23 cellular contexts compared by ENCODE assay signal in the genomic region with DNA sequence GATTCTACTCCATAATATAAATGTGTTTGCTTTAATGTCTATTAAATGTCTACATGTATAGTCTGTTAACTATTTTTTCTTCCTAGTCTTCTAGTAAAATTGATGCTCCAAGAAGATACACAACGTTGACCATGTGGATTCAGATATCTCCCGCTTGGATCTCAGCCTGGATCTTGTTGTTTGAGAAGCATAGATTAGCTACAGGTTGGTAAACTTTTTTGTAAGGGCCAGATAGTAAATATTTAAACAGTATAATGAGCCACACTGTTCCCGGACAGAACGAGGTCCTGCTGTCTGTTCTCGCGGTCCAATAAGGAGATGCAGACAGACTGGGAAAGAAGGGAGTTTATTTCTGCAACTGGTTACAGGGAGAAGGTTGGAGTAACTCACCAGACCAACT.
"Had no signal": no experiment of that assay in that cellular context is flagged by ENCODE, and none has a peak within 500 bp of the region (broad histone marks: within the 10 kb centered on the region; RNA-seq: fewer than 3 reads in every experiment).

No MANE protein-coding gene starts in this region.

- DNase-seq: KBM-7; MG63; NCI-H1092; NCI-H1105 treated with DMSO at 0.1 percent for 48 hours; NCI-H1417 treated with DMSO at 0.1 percent for 48 hours; NCI-H146; NCI-H1694 treated with DMSO at 0.1 percent for 48 hours; NCI-H1930; NCI-H2081 treated with DMSO at 0.1 percent for 48 hours; NCI-H2171; NCI-H226; NCI-H446; NCI-H510A; NCI-H524 treated with DMSO at 0.1 percent for 48 hours; NCI-H69; NK-92 treated with Interleukin-12 subunit alpha and Interleukin-12 subunit beta, amount 100 ng/mL, for 24 hours; OCI-M1; PC-9; Peyer's patch; SHP77 treated with DMSO at 0.1 percent for 48 hours had no signal

- H3K9me3 ChIP-seq: MG63, Peyer's patch, SJSA1 had no signal

- H3K4me1 ChIP-seq: Peyer's patch, SJSA1 had no signal

- H2AFZ ChIP-seq: PC-9 had no signal

- H3K36me3 ChIP-seq: MG63, Peyer's patch, SJSA1 had no signal

- H3K27ac ChIP-seq: HL-60, PC-9, Peyer's patch, SJSA1, SK-N-MC had no signal

- H3K4me3 ChIP-seq: MG63, PC-9, Peyer's patch, SJSA1, SK-N-MC had no signal

- H3K27me3 ChIP-seq: MG63, Peyer's patch, SJSA1 had no signal

- H3K4me2 ChIP-seq: PC-9 had no signal
